1 cellular context compared by ENCODE assay signal in genomic region chr14:94797887-94798286, GRCh38.
TF ChIP-seq lines count a peak whose summit lies in the region.

No MANE protein-coding gene starts in this region.

TF ChIP-seq in HEK293, 187 proteins besides CTCF, POLR2A, EP300 and RAD21 (continued from another document):
- 0 out of 2 replicates have a peak, but pooled peaks have one; percentile 43 for TF ChIP-seq REST (tag by site-specific recombination; IDR thresholded peaks at IDR 0.05)
TF ChIP-seq in HEK293: peak in this region for 1.
